ENCODE assay signal across 25 cellular contexts in the genomic region with DNA sequence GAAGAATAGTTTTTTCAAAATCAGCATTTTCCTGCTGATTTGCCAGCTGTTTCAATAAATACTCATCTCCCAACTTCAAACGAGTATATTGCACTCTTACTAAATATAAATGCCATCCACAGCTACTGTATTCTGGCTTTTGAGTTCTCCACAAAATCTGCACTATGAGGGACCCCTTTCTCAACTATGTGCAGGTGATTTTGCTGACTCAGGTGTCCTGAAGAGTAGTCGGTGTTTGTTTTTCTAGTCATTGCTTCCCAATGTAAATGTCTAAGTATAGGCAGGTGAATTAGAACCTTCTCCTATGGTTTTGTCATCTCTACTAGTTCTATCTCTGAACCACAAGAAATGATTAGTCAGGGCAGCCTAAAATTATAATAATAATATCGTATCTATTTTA.
DNase-seq lines count a peak whose midpoint lies in the region; ATAC-seq, FAIRE-seq and TF ChIP-seq lines count a peak whose summit lies in the region.
"Had no signal": no experiment of that assay in that cellular context is flagged by ENCODE, and none has a peak within 500 bp of the region (broad histone marks: within the 10 kb centered on the region; RNA-seq: fewer than 3 reads in every experiment).

No MANE protein-coding gene starts in this region.

- H3K9me3 ChIP-seq in HepG2 (ENCODE audit: low read length) (no peaks in the 10 kb centered on the region; the same call in 1 of the 2 replicates), right lobe of liver (no peaks in the 10 kb centered on the region), IMR-90 (ENCODE audit: control insufficient read depth, insufficient read depth, low read length) (no peaks in the 10 kb centered on the region)
- H3K9me3 ChIP-seq: BE2C; BLaER1 treated with 17β-estradiol and CSF1 and Interleukin-3, amounts not matched to agents 10 nM and 100 nM; HAP-1 had no signal

- H3K4me2 ChIP-seq in HepG2 (ENCODE audit: low read depth, low read length) (no peak overlapping the region), IMR-90 (ENCODE audit: low read depth, low read length) (no peak overlapping the region)
- H3K4me2 ChIP-seq: BLaER1 treated with 17β-estradiol and CSF1 and Interleukin-3, amounts not matched to agents 10 nM and 100 nM had no signal

- CTCF ChIA-PET in HepG2 (lab: Yijun Ruan, JAX; ENCODE audit: low intra/inter-chr PET ratio, low total read pairs): no interaction called here
- CTCF ChIA-PET in IMR-90 (lab: Yijun Ruan, JAX): no interaction called here
- CTCF ChIA-PET in Calu3 (lab: Charles Lee): interaction anchor here (0.6 kb wide), 1 partner anchor 1108 kb away, joined by 7 read pairs; no protein-coding TSS in a partner anchor

- H3K27ac ChIP-seq in HepG2 (ENCODE audit: extremely low read length, insufficient read depth, low read length) (no peak overlapping the region), right lobe of liver (no peak overlapping the region), IMR-90 (ENCODE audit: insufficient read depth, low read length) (no peak overlapping the region), caudate nucleus (ENCODE audit: low read depth, low read length) (no peak overlapping the region)
- H3K27ac ChIP-seq: 22Rv1; BLaER1 treated with 17β-estradiol and CSF1 and Interleukin-3, amounts not matched to agents 10 nM and 100 nM; GM23248 had no signal

- H3K9ac ChIP-seq in HepG2 (ENCODE audit: insufficient read depth, low read depth, low read length): no peak overlapping the region
- H3K9ac ChIP-seq in IMR-90 (ENCODE audit: low read depth, low read length): no peak overlapping the region
- H3K9ac ChIP-seq: BLaER1 treated with 17β-estradiol and CSF1 and Interleukin-3, amounts not matched to agents 10 nM and 100 nM; GM23248 had no signal

- H2AFZ ChIP-seq in HepG2 (ENCODE audit: low read length): no peak overlapping the region
- no peak overlapping the region for H2AFZ ChIP-seq in IMR-90 (replicated peaks; ENCODE audit: low read length, poor library complexity)
- H2AFZ ChIP-seq: GM23248 had no signal

- no peaks in the 10 kb centered on the region for H3K79me2 ChIP-seq in HepG2 (ENCODE audit: insufficient read depth, low read length)

- H3K4ac ChIP-seq in IMR-90 (ENCODE audit: low read depth, low read length): no peak overlapping the region

- H3K4me3 ChIP-seq in HepG2 (replicated peaks in 1 of 3; ENCODE audit: insufficient read depth in 1 of 3, low read depth in 2 of 3, low read length in 3 of 3): no peak overlapping the region
- H3K4me3 ChIP-seq in right lobe of liver: no peak overlapping the region
- no peak overlapping the region for H3K4me3 ChIP-seq in IMR-90 (ENCODE audit: insufficient read depth, low read depth, low read length)
- H3K4me3 ChIP-seq: BLaER1 treated with 17β-estradiol and CSF1 and Interleukin-3, amounts not matched to agents 10 nM and 100 nM; GM12878; GM23248; HAP-1 had no signal

- in situ Hi-C loops in HepG2 (cut with HindIII; ENCODE audit: extremely low pct_ligation_motif_present, low pct_unique_long_range_greater_than_20kb): no loop called here
- in situ Hi-C loops in IMR-90 (cut with MboI; ENCODE audit: low sequenced_read_pairs): no loop called here

- H3K36me3 ChIP-seq in HepG2 (replicated peaks in 1 of 2; ENCODE audit: control insufficient read depth in 1 of 2, insufficient read depth in 2 of 2, low read length in 2 of 2) (no peaks in the 10 kb centered on the region), right lobe of liver (no peaks in the 10 kb centered on the region), IMR-90 (ENCODE audit: control insufficient read depth, insufficient read depth, low read length) (no peaks in the 10 kb centered on the region)
- H3K36me3 ChIP-seq: BE2C; BLaER1 treated with 17β-estradiol and CSF1 and Interleukin-3, amounts not matched to agents 10 nM and 100 nM; HAP-1 had no signal

- no peak for FAIRE-seq in HepG2 (lab: Jason Lieb, UNC)
- FAIRE-seq: A204.1, GM12878, H54 had no signal

- TF ChIP-seq RAD21 in HepG2 (CRISPR knock-in tag; IDR thresholded peaks at IDR 0.05) (no peak), IMR-90 (IDR thresholded peaks at IDR 0.05; ENCODE audit: low read length) (no peak)

- WGBS in HepG2 (ENCODE audit: low lambda C conversion rate): 0% methylated on average over 3 of the region's 3 CpGs
- 49% methylated on average over 3 of the region's 3 CpGs for WGBS in right lobe of liver (ENCODE audit: insufficient coverage, low coverage, low lambda C conversion rate, missing lambda C conversion rate)
- no CpG with 5 or more reads among the region's 3 CpGs for WGBS in IMR-90 (ENCODE audit: extremely low coverage in 2 of 2, insufficient read length in 1 of 2), 2 experiments

- no peak overlapping the region for H3K27ac Mint-ChIP-seq in Calu3 (ENCODE audit: unreplicated experiment)
- H3K27ac Mint-ChIP-seq: CD4-positive, alpha-beta T cell; CD8-positive, alpha-beta memory T cell; HFFc6 had no signal

- H3K9me1 ChIP-seq in IMR-90 (ENCODE audit: insufficient read depth, low read length): no peaks in the 10 kb centered on the region

- no peak overlapping the region for H3K23ac ChIP-seq in IMR-90 (ENCODE audit: low read depth, low read length)

- no peak overlapping the region for H4K5ac ChIP-seq in IMR-90 (ENCODE audit: low read depth, low read length)

- peaks cover 4% of the 10 kb centered on the region for H3K9me3 Mint-ChIP-seq in Calu3 (ENCODE audit: low read depth, unreplicated experiment)
- H3K9me3 Mint-ChIP-seq: CD4-positive, alpha-beta T cell; HFFc6 had no signal

- no peak overlapping the region for H2AK9ac ChIP-seq in IMR-90 (replicated peaks; ENCODE audit: low read depth, low read length, poor library complexity)

- no peak overlapping the region for H3K18ac ChIP-seq in IMR-90 (ENCODE audit: low read depth, low read length)

- POLR2A ChIA-PET in HepG2 (lab: Yijun Ruan, JAX): no interaction called here
- POLR2A ChIA-PET in IMR-90 (lab: Charles Lee; ENCODE audit: unreplicated experiment): no interaction called here

- no peaks in the 10 kb centered on the region for H3K27me3 Mint-ChIP-seq in Calu3 (ENCODE audit: unreplicated experiment)
- H3K27me3 Mint-ChIP-seq: CD4-positive, alpha-beta T cell; CD8-positive, alpha-beta memory T cell had no signal

- no peaks in the 10 kb centered on the region for H3K36me3 Mint-ChIP-seq in Calu3 (ENCODE audit: insufficient read depth, unreplicated experiment)
- H3K36me3 Mint-ChIP-seq: CD14-positive monocyte; CD8-positive, alpha-beta memory T cell had no signal

- no peak overlapping the region for H2AK5ac ChIP-seq in IMR-90 (ENCODE audit: low read depth, low read length)

- H2BK15ac ChIP-seq in IMR-90 (ENCODE audit: low read depth, low read length): no peak overlapping the region

- TF ChIP-seq EP300 in HepG2 (IDR thresholded peaks at IDR 0.05; ENCODE audit: low read depth in 2 of 2, low read length in 2 of 2) (no peak), HepG2 (CRISPR knock-in tag; IDR thresholded peaks at IDR 0.05; ENCODE audit: borderline replicate concordance) (no peak)

- H4K91ac ChIP-seq in IMR-90 (ENCODE audit: insufficient read depth, low read depth, low read length): no peak overlapping the region

- TF ChIP-seq CTCF in HepG2 (CRISPR knock-in tag; IDR thresholded peaks at IDR 0.05) (no peak), right lobe of liver (IDR thresholded peaks at IDR 0.05) (no peak), IMR-90 (conservative IDR thresholded peaks at IDR 0.05; ENCODE audit: low read depth, low read length) (no peak), Calu3 (IDR thresholded peaks at IDR 0.05; ENCODE audit: unreplicated experiment) (no peak)

- H3K14ac ChIP-seq in IMR-90 (replicated peaks; ENCODE audit: low read depth, low read length): no peak overlapping the region

- H4K8ac ChIP-seq in IMR-90 (ENCODE audit: low read depth in 2 of 2, low read length in 2 of 2): no peak overlapping the region

- no peaks in the 10 kb centered on the region for H3K4me1 Mint-ChIP-seq in Calu3 (ENCODE audit: low read depth, unreplicated experiment)
- H3K4me1 Mint-ChIP-seq: CD14-positive monocyte; CD8-positive, alpha-beta memory T cell had no signal

- H2BK5ac ChIP-seq in IMR-90 (ENCODE audit: low read depth, low read length, poor library complexity, severe bottlenecking): no peak overlapping the region

- TF ChIP-seq POLR2A in HepG2 (IDR thresholded peaks at IDR 0.05; ENCODE audit: insufficient read depth in 1 of 2, low read depth in 2 of 2, low read length in 2 of 2): no peak
- no peak for TF ChIP-seq POLR2A in right lobe of liver (IDR thresholded peaks at IDR 0.05)
- TF ChIP-seq POLR2A in IMR-90 (IDR thresholded peaks at IDR 0.05; ENCODE audit: low read depth, low read length): no peak

- DNase-seq in NCI-H1092 treated with DMSO at 0.1 percent for 48 hours (lab: John Stamatoyannopoulos, UW) (peak; percentile 17), NCI-H1092 (lab: John Stamatoyannopoulos, UW) (no peak), HepG2 (ENCODE audit: low spot score) (no peak), right lobe of liver (no peak), IMR-90 (no peak), caudate nucleus (lab: John Stamatoyannopoulos, UW) (no peak), Calu3 (no peak)
- DNase-seq: ACHN; AML-193; BE2C; CD4-positive, alpha-beta T cell; CD8-positive, alpha-beta memory T cell; DMS79; EL; GDM1; GM23248; HFFc6 had no signal

- H3K4me1 ChIP-seq in HepG2 (ENCODE audit: insufficient read depth, low read length) (no peaks in the 10 kb centered on the region), right lobe of liver (no peaks in the 10 kb centered on the region), IMR-90 (ENCODE audit: control insufficient read depth, insufficient read depth, low read length) (no peaks in the 10 kb centered on the region)
- H3K4me1 ChIP-seq: BE2C; BLaER1 treated with 17β-estradiol and CSF1 and Interleukin-3, amounts not matched to agents 10 nM and 100 nM; HAP-1 had no signal

- H4K20me1 ChIP-seq in HepG2 (ENCODE audit: insufficient read depth, low read length) (no peaks in the 10 kb centered on the region), IMR-90 (ENCODE audit: insufficient read depth, low read length) (no peaks in the 10 kb centered on the region)
- H4K20me1 ChIP-seq: BLaER1 treated with 17β-estradiol and CSF1 and Interleukin-3, amounts not matched to agents 10 nM and 100 nM had no signal

- ATAC-seq in HepG2 (no peak), right lobe of liver (no peak), IMR-90 (ENCODE audit: low read depth) (no peak), HG02885 (IDR thresholded peaks at IDR 0.05; ENCODE audit: poor library complexity, unreplicated experiment) (no peak)
- ATAC-seq: GM12878 had no signal

- BruUV-seq in HepG2 (replicated peaks; lab: Mats Ljungman, UMichigan): no TSS peak
- no TSS peak for BruUV-seq in IMR-90 (replicated peaks; lab: Mats Ljungman, UMichigan)
- BruUV-seq in Calu3 (replicated peaks; lab: Mats Ljungman, UMichigan): no TSS peak

- H3K27me3 ChIP-seq in HepG2 (ENCODE audit: control insufficient read depth in 1 of 2, insufficient read depth in 2 of 2, low read length in 2 of 2) (no peaks in the 10 kb centered on the region), right lobe of liver (no peaks in the 10 kb centered on the region), IMR-90 (ENCODE audit: control insufficient read depth, insufficient read depth, low read length) (no peaks in the 10 kb centered on the region)
- H3K27me3 ChIP-seq: BE2C; BLaER1 treated with 17β-estradiol and CSF1 and Interleukin-3, amounts not matched to agents 10 nM and 100 nM had no signal

- H2BK120ac ChIP-seq in IMR-90 (ENCODE audit: low read depth, low read length): no peak overlapping the region

- H3K79me1 ChIP-seq in IMR-90 (ENCODE audit: low read depth in 1 of 2, low read length in 2 of 2): no peaks in the 10 kb centered on the region

- H2BK20ac ChIP-seq in IMR-90 (ENCODE audit: low read depth, low read length): no peak overlapping the region

- intact Hi-C loops in HepG2 (cut with micrococcal nuclease; ENCODE audit: unreplicated experiment): no loop called here
- intact Hi-C loops in right lobe of liver (cut with DNase I): no loop called here
- intact Hi-C loops in IMR-90 (cut with micrococcal nuclease): no loop called here
- intact Hi-C loops in Calu3 (cut with micrococcal nuclease; ENCODE audit: unreplicated experiment): no loop called here

- dilution Hi-C loops in IMR-90 (cut with HindIII; ENCODE audit: low sequenced_read_pairs, unreplicated experiment): no loop called here

- H3K56ac ChIP-seq in IMR-90 (ENCODE audit: extremely low read depth, insufficient read depth, low read length): no peak overlapping the region

- no peak overlapping the region for H3K4me3 Mint-ChIP-seq in Calu3 (ENCODE audit: low read depth, unreplicated experiment)
- H3K4me3 Mint-ChIP-seq: CD14-positive monocyte; CD4-positive, alpha-beta T cell; CD8-positive, alpha-beta memory T cell; HFFc6 had no signal
